ENCODE assay signal across 8 cellular contexts in the genomic region with DNA sequence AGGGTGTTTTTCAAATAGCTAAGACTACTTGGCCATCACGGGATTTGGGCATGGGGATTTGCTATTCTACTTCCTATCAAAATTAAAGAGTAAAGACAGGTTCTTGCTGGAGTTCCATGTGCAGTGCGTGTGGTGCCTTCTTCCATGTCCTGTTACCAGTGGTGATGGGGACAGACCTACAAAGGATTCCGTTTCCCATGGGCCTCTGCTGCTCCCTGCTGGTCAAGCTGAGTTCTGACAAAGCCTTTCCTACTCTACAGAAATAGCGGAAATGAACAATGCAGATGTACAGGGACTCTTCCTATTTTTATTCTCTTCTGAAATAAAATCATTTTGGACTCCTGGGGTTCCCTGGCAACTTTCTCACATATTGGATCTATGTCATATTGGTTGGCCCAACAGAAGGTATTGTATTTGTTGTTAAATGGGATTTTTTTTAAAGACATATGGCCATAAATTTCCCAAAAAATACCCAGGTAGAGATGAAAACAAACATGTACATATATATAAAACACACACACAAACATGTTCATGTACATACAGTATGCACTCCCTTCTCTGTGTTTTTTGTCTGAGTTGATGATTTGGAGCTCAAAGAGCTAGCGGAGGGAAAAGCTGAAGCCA.
DNase-seq lines count a peak whose midpoint lies in the region; ATAC-seq and TF ChIP-seq lines count a peak whose summit lies in the region.

No MANE protein-coding gene starts in this region.

- H3K27ac Mint-ChIP-seq in natural killer cell treated with Interleukin-12 subunit alpha and Interleukin-12 subunit beta and Interleukin-15 and Interleukin-18, amount 100 ng/mL, for 72 hours, result peak overlapping the region in 1 of 2 donors; percentile 72

- H3K36me3 ChIP-seq in esophagus muscularis mucosa, result peaks cover 0 to 54% (median 27%) of the 10 kb centered on the region in 4 donors
- H3K36me3 ChIP-seq in suprapubic skin, result peaks cover 39% of the 10 kb centered on the region

- no peak overlapping the region for H3K27ac ChIP-seq in esophagus muscularis mucosa (replicated peaks in 1 of 4)
- H3K27ac ChIP-seq in suprapubic skin, result no peak overlapping the region

- H3K4me1 ChIP-seq in esophagus muscularis mucosa, result peaks cover 10 to 36% (median 26%) of the 10 kb centered on the region in 4 donors
- H3K4me1 ChIP-seq in suprapubic skin, result no peaks in the 10 kb centered on the region

- H3K9me3 ChIP-seq in esophagus muscularis mucosa, result no peaks in the 10 kb centered on the region
- H3K9me3 ChIP-seq in suprapubic skin, result no peaks in the 10 kb centered on the region

- peaks cover 8% of the 10 kb centered on the region for H3K36me3 Mint-ChIP-seq in natural killer cell treated with Interleukin-12 subunit alpha and Interleukin-12 subunit beta and Interleukin-15 and Interleukin-18, amount 100 ng/mL, for 72 hours

- WGBS in esophagus muscularis mucosa, result 37% methylated on average over 5 of the region's 5 CpGs
- 37% methylated on average over 5 of the region's 5 CpGs for WGBS in suprapubic skin

- H3K4me3 Mint-ChIP-seq in natural killer cell treated with Interleukin-12 subunit alpha and Interleukin-12 subunit beta and Interleukin-15 and Interleukin-18, amount 100 ng/mL, for 72 hours, result no peak overlapping the region

- no peaks in the 10 kb centered on the region for H3K27me3 Mint-ChIP-seq in natural killer cell treated with Interleukin-12 subunit alpha and Interleukin-12 subunit beta and Interleukin-15 and Interleukin-18, amount 100 ng/mL, for 72 hours

- TF ChIP-seq POLR2A in esophagus muscularis mucosa (IDR thresholded peaks at IDR 0.05; ENCODE audit: low read depth), result no peak
- no peak for TF ChIP-seq POLR2A in suprapubic skin (IDR thresholded peaks at IDR 0.05)

- peak; percentile 74 to 92 (median 79) for TF ChIP-seq CTCF in esophagus muscularis mucosa (IDR thresholded peaks at IDR 0.05)
- peak; percentile 77 to 78 for TF ChIP-seq CTCF in suprapubic skin (IDR thresholded peaks at IDR 0.05)

- peaks cover 4 to 8% of the 10 kb centered on the region in 2 donors for H3K4me1 Mint-ChIP-seq in natural killer cell treated with Interleukin-12 subunit alpha and Interleukin-12 subunit beta and Interleukin-15 and Interleukin-18, amount 100 ng/mL, for 72 hours (ENCODE audit: low read depth in 2 of 2)

- DNase-seq in DMS79 treated with DMSO at 0.1 percent for 48 hours (lab: John Stamatoyannopoulos, UW), result peak; percentile 92
- peak; percentile 53 for DNase-seq in HuH-7.5 (ENCODE audit: low spot score)
- DNase-seq in OCI-M1 (lab: John Stamatoyannopoulos, UW), result peak; percentile 88
- DNase-seq in activated T-cell treated with anti-CD3 and anti-CD28 coated beads for 24 hours (ENCODE audit: low read depth), result peak; percentile 56
- peak; percentile 91 for DNase-seq in esophagus muscularis mucosa (ENCODE audit: extremely low spot score)
- peak; percentile 73 for DNase-seq in natural killer cell treated with Interleukin-12 subunit alpha and Interleukin-12 subunit beta and Interleukin-15 and Interleukin-18, amount 100 ng/mL, for 72 hours (ENCODE audit: low spot score)
- DNase-seq in suprapubic skin (ENCODE audit: low spot score in 2 of 2), result peak in 1 of 2 donors; percentile 77

- no peaks in the 10 kb centered on the region for H3K9me3 Mint-ChIP-seq in natural killer cell treated with Interleukin-12 subunit alpha and Interleukin-12 subunit beta and Interleukin-15 and Interleukin-18, amount 100 ng/mL, for 72 hours

- intact Hi-C loops in esophagus muscularis mucosa (cut with DNase I), result loop anchor here (5.0 kb wide), 1 partner anchor 396 kb away; no protein-coding TSS in a partner anchor

- peak; percentile 94 for ATAC-seq in GM21529 (IDR thresholded peaks at IDR 0.05; ENCODE audit: unreplicated experiment)
- ATAC-seq in natural killer cell treated with Interleukin-12 subunit alpha and Interleukin-12 subunit beta and Interleukin-15 and Interleukin-18, amount 100 ng/mL, for 72 hours, result peak; percentile 78 to 83

- no peaks in the 10 kb centered on the region for H3K27me3 ChIP-seq in esophagus muscularis mucosa
- H3K27me3 ChIP-seq in suprapubic skin, result no peaks in the 10 kb centered on the region

- no peak overlapping the region for H3K4me3 ChIP-seq in esophagus muscularis mucosa
- H3K4me3 ChIP-seq in suprapubic skin, result no peak overlapping the region

- no peak for TF ChIP-seq EP300 in esophagus muscularis mucosa (IDR thresholded peaks at IDR 0.05)
- TF ChIP-seq EP300 in suprapubic skin (IDR thresholded peaks at IDR 0.05), result no peak
